In the genomic region with DNA sequence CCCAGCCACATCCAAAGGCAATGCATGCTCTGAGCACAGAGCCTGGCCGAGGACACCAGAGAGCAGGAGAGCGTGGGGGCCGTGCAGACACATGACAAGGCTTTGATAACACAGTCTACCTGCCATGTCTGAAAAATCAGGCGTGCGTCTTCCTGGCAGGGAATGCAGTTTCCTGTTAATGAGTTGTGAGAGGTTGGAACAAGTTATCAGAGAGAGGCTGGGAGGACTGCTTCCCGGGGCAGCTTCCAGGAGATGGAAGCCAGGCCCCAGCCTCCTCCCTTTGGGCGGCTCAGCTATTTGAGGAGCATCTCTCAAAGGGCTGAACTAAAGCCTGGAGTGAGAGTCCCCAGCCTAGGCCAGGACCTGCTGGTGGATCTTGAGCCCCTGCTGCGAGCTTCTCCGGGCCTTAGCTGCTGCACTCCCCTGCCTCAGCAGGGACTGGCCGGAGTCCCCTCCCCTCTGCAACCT, we compare ENCODE assay signal across 9 cellular contexts.
A peak's percentile ranks its signal among the peaks of the same experiment; 100 is the strongest.
DNase-seq lines count a peak whose midpoint lies in the region; ATAC-seq and TF ChIP-seq lines count a peak whose summit lies in the region.
"Had no signal": no experiment of that assay in that cellular context is flagged by ENCODE, and none has a peak within 500 bp of the region (broad histone marks: within the 10 kb centered on the region; RNA-seq: fewer than 3 reads in every experiment).

No MANE protein-coding gene starts in this region.

- peaks cover 4% of the 10 kb centered on the region for H3K4me1 Mint-ChIP-seq in T-helper 2 cell treated with Interferon-gamma antibody and Interleukin-4, amounts not matched to agents 5 μg/mL and 100 μg/mL, for 36 hours (ENCODE audit: low read depth)

- H3K9me3 ChIP-seq in esophagus muscularis mucosa = no peaks in the 10 kb centered on the region
- no peaks in the 10 kb centered on the region for H3K9me3 ChIP-seq in uterus

- no peaks in the 10 kb centered on the region for H3K36me3 Mint-ChIP-seq in T-helper 2 cell treated with Interferon-gamma antibody and Interleukin-4, amounts not matched to agents 5 μg/mL and 100 μg/mL, for 36 hours (ENCODE audit: low read depth)
- H3K36me3 Mint-ChIP-seq: activated naive CD8-positive, alpha-beta T cell treated with anti-CD3 and anti-CD28 coated beads for 36 hours had no signal

- ATAC-seq in HG03439 (IDR thresholded peaks at IDR 0.05; ENCODE audit: unreplicated experiment) = no peak
- ATAC-seq in HG03097 (IDR thresholded peaks at IDR 0.05; ENCODE audit: low FRiP score, unreplicated experiment) = no peak

- H3K4me1 ChIP-seq in esophagus muscularis mucosa (peaks cover 36 to 54% (median 48%) of the 10 kb centered on the region in 4 donors), uterus (peaks cover 16% of the 10 kb centered on the region in 2 donors)

- TF ChIP-seq POLR2A in esophagus muscularis mucosa (IDR thresholded peaks at IDR 0.05; ENCODE audit: low read depth) (no peak), uterus (IDR thresholded peaks at IDR 0.05) (peak in 1 of 2 donors; percentile 21)

- H3K27ac ChIP-seq in esophagus muscularis mucosa (replicated peaks in 1 of 4) = peak overlapping the region; percentile 52 to 82 (median 62)
- H3K27ac ChIP-seq in uterus = peak overlapping the region; percentile 64 to 75

- no peaks in the 10 kb centered on the region for H3K36me3 ChIP-seq in esophagus muscularis mucosa
- no peaks in the 10 kb centered on the region for H3K36me3 ChIP-seq in uterus

- no peak overlapping the region for H3K4me3 Mint-ChIP-seq in T-helper 2 cell treated with Interferon-gamma antibody and Interleukin-4, amounts not matched to agents 5 μg/mL and 100 μg/mL, for 36 hours
- H3K4me3 Mint-ChIP-seq: activated naive CD8-positive, alpha-beta T cell treated with anti-CD3 and anti-CD28 coated beads for 36 hours had no signal

- no peak overlapping the region for H3K27ac Mint-ChIP-seq in T-helper 2 cell treated with Interferon-gamma antibody and Interleukin-4, amounts not matched to agents 5 μg/mL and 100 μg/mL, for 36 hours
- H3K27ac Mint-ChIP-seq: activated naive CD8-positive, alpha-beta T cell treated with anti-CD3 and anti-CD28 coated beads for 36 hours had no signal

- peak; percentile 1 for DNase-seq in NCI-H748 (lab: John Stamatoyannopoulos, UW; ENCODE audit: unreplicated experiment)
- no peak for DNase-seq in NCI-H748 treated with DMSO at 0.1 percent for 48 hours (lab: John Stamatoyannopoulos, UW)
- peak; percentile 92 for DNase-seq in esophagus muscularis mucosa (ENCODE audit: extremely low spot score)
- peak; percentile 55 for DNase-seq in midbrain (lab: John Stamatoyannopoulos, UW)
- DNase-seq in uterus = peak; percentile 81 to 85
- no peak for DNase-seq in T-helper 2 cell treated with Interferon-gamma antibody and Interleukin-4, amounts not matched to agents 5 μg/mL and 100 μg/mL, for 36 hours (ENCODE audit: low spot score)
- DNase-seq: activated naive CD8-positive, alpha-beta T cell treated with anti-CD3 and anti-CD28 coated beads for 36 hours had no signal

- WGBS in esophagus muscularis mucosa = 48% methylated on average over 7 of the region's 10 CpGs

- intact Hi-C loops in esophagus muscularis mucosa (cut with DNase I) = no loop called here
- intact Hi-C loops in uterus (cut with DNase I; ENCODE audit: low total_unique reads) = no loop called here

- H3K4me3 ChIP-seq in esophagus muscularis mucosa (no peak overlapping the region), uterus (no peak overlapping the region)

- no peaks in the 10 kb centered on the region for H3K9me3 Mint-ChIP-seq in T-helper 2 cell treated with Interferon-gamma antibody and Interleukin-4, amounts not matched to agents 5 μg/mL and 100 μg/mL, for 36 hours
- H3K9me3 Mint-ChIP-seq: activated naive CD8-positive, alpha-beta T cell treated with anti-CD3 and anti-CD28 coated beads for 36 hours had no signal

- H3K27me3 ChIP-seq in esophagus muscularis mucosa (no peaks in the 10 kb centered on the region), uterus (no peaks in the 10 kb centered on the region)

- H3K27me3 Mint-ChIP-seq in T-helper 2 cell treated with Interferon-gamma antibody and Interleukin-4, amounts not matched to agents 5 μg/mL and 100 μg/mL, for 36 hours (ENCODE audit: low read depth) = peaks cover 51% of the 10 kb centered on the region

- no peak for TF ChIP-seq EP300 in esophagus muscularis mucosa (IDR thresholded peaks at IDR 0.05)

- TF ChIP-seq CTCF in esophagus muscularis mucosa (IDR thresholded peaks at IDR 0.05) (no peak), uterus (IDR thresholded peaks at IDR 0.05) (no peak)

Comparison
In these comparisons a context has a peak if more than half of its experiments do, and no peak if none do; other contexts are left out.
1. DNase-seq: peak in NCI-H748 (single experiment), esophagus muscularis mucosa (single experiment), midbrain (single experiment) and uterus (2 of 2); none in NCI-H748 treated with DMSO at 0.1 percent for 48 hours (single experiment) and T-helper 2 cell treated with Interferon-gamma antibody and Interleukin-4, amounts not matched to agents 5 μg/mL and 100 μg/mL, for 36 hours (single experiment).